9 cellular contexts compared by ENCODE assay signal in the genomic region with DNA sequence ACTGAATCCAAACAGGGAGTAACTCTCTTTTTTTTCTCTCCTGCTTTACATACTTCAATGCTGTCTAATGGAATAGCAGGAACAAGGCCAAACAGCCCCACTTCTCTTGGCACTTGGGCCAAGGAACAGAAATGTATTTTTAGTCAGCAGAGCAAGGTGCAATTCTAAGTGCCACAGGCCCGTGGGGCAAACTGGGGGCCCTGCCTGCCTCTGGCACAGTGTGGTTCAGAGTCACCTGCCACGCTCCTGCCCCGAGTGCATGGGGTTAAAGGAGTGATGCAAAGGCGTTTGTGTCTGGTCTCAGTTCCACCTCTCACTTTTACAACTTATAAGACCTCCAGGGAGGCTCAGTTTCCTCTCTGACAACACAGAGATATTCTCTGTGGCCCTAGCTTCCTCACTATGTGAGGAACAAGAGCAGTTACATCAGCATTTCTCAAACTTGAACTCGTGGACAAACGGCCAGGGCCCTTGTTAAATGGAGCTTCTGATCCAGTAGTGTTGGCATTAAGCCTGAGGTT. TPM values are rescaled to one million over a fixed set of nuclear protein-coding genes. Genes with fewer than 3 reads are reported as not detected.
DNase-seq lines count a peak whose midpoint lies in the region; ATAC-seq and TF ChIP-seq lines count a peak whose summit lies in the region.
"Had no signal": no experiment of that assay in that cellular context is flagged by ENCODE, and none has a peak within 500 bp of the region (broad histone marks: within the 10 kb centered on the region; RNA-seq: fewer than 3 reads in every experiment).

No MANE protein-coding gene starts in this region.

- no peak for TF ChIP-seq CTCF in foreskin keratinocyte (conservative IDR thresholded peaks at IDR 0.05)
- TF ChIP-seq CTCF in PC-3 (conservative IDR thresholded peaks at IDR 0.05; ENCODE audit: low read depth, low read length): no peak

- H3K4me2 ChIP-seq in PC-3 (ENCODE audit: low read length): no peak overlapping the region

- H3K4me1 ChIP-seq in foreskin keratinocyte (peaks cover 9% of the 10 kb centered on the region), PC-3 (ENCODE audit: insufficient read depth, low read length) (peaks cover 9% of the 10 kb centered on the region; the same call in 1 of the 2 replicates)

- H4K20me1 ChIP-seq in PC-3 (ENCODE audit: low read length): no peaks in the 10 kb centered on the region

- CTCF ChIA-PET in PC-3 (lab: Charles Lee): no interaction called here

- H3K9ac ChIP-seq in PC-3 (ENCODE audit: low read length): no peak overlapping the region

- H3K27ac ChIP-seq in foreskin keratinocyte (no peak overlapping the region), substantia nigra (ENCODE audit: low read depth, low read length, poor library complexity, severe bottlenecking) (peak overlapping the region; percentile 52), PC-3 (ENCODE audit: low read length) (no peak overlapping the region)

- no peaks in the 10 kb centered on the region for H3K79me2 ChIP-seq in PC-3 (ENCODE audit: low read length)

- H3K36me3 ChIP-seq in PC-3 (ENCODE audit: low read depth, low read length): no peaks in the 10 kb centered on the region

- DNase-seq in foreskin keratinocyte (no peak), substantia nigra (lab: John Stamatoyannopoulos, UW) (peak in 10 of 49 donors; percentile 14 to 46 (median 28)), NK-92 (lab: John Stamatoyannopoulos, UW; ENCODE audit: unreplicated experiment) (no peak), NCI-H2107 (lab: John Stamatoyannopoulos, UW) (no peak), PC-3 (no peak), NCI-H1105 treated with DMSO at 0.1 percent for 48 hours (lab: John Stamatoyannopoulos, UW) (no peak)
- DNase-seq: activated CD4-positive, CD25-positive, alpha-beta regulatory T cell treated with anti-CD3 and anti-CD28 coated beads, Interleukin-2, amount 50 U/mL, for 72 hours had no signal

- intact Hi-C loops in PC-3 (cut with micrococcal nuclease): no loop called here

- H3K27me3 ChIP-seq in foreskin keratinocyte: no peaks in the 10 kb centered on the region
- no peaks in the 10 kb centered on the region for H3K27me3 ChIP-seq in PC-3 (ENCODE audit: low read length)

- no peaks in the 10 kb centered on the region for H3K9me2 ChIP-seq in PC-3 (replicated peaks; ENCODE audit: low read length)

- peak; percentile 58 for ATAC-seq in GM19397 (IDR thresholded peaks at IDR 0.05; ENCODE audit: unreplicated experiment)
- ATAC-seq in HG03565 (IDR thresholded peaks at IDR 0.05; ENCODE audit: unreplicated experiment): peak; percentile 64
- peak; percentile 35 for ATAC-seq in foreskin keratinocyte
- ATAC-seq in PC-3: no peak

- H2AFZ ChIP-seq in PC-3 (ENCODE audit: low read length): no peak overlapping the region

- H3K9me3 ChIP-seq in PC-3 (ENCODE audit: low read length): no peaks in the 10 kb centered on the region

- BruUV-seq in PC-3 (replicated peaks; lab: Mats Ljungman, UMichigan): no TSS peak

- no peaks in the 10 kb centered on the region for H3F3A ChIP-seq in PC-3 (ENCODE audit: low read length, unreplicated experiment)

- POLR2A ChIA-PET in PC-3 (lab: Charles Lee; ENCODE audit: unreplicated experiment): no interaction called here

- H3K4me3 ChIP-seq in PC-3 (ENCODE audit: low read length): no peak overlapping the region

RNA-seq across cellular contexts. Expression of gene LRIG1, which starts 51.4 kb away (rescaled TPM):
- total RNA-seq in foreskin keratinocyte: 7.9 and 15.2 TPM in 2 replicates
- 2.6 and 6.8 TPM in 2 replicates for polyA plus RNA-seq in foreskin keratinocyte
- total RNA-seq in PC-3 (2014; rRNA removed): 2.2 and 2.9 TPM in 2 replicates
